17 cellular contexts compared by ENCODE assay signal in the genomic region with DNA sequence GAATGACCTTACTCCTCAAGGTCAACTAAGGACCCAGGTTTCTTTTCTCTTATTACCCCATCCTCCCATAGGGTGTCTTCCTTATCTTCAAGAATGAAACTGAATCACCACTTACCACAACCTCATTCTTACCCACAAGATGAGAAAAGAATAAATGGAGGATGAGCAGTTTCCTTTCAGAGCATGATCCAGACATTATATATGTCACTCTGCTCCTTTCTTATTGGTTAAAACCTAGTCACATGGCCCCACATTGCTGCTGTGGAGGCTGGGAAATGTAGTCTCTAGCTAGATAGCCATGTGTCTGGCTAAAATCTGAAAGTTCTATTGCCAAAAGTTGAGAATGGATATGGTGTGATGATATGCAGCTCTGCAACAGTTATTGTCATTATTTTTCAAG.
DNase-seq lines count a peak whose midpoint lies in the region; ATAC-seq, FAIRE-seq and TF ChIP-seq lines count a peak whose summit lies in the region.
"Had no signal": no experiment of that assay in that cellular context is flagged by ENCODE, and none has a peak within 500 bp of the region (broad histone marks: within the 10 kb centered on the region; RNA-seq: fewer than 3 reads in every experiment).

No MANE protein-coding gene starts in this region.

- peaks cover 0 to 9% of the 10 kb centered on the region in 2 donors for H3K36me3 Mint-ChIP-seq in activated naive CD4-positive, alpha-beta T cell treated with anti-CD3 and anti-CD28 coated beads, Interleukin-2, amount 50 U/mL, for 72 hours
- H3K36me3 Mint-ChIP-seq in activated naive CD4-positive, alpha-beta T cell treated with anti-CD3 and anti-CD28 coated beads for 36 hours (ENCODE audit: low read depth), result no peaks in the 10 kb centered on the region
- H3K36me3 Mint-ChIP-seq: CD14-positive monocyte; natural killer cell treated with Interleukin-12 subunit alpha and Interleukin-12 subunit beta and Interleukin-15 and Interleukin-18, amount 100 ng/mL, for 72 hours had no signal

- TF ChIP-seq EP300 in Ishikawa (IDR thresholded peaks at IDR 0.05; ENCODE audit: borderline replicate concordance), result no peak

- FAIRE-seq in small intestine (lab: Jason Lieb, UNC), result no peak
- FAIRE-seq: endometrium had no signal

- ATAC-seq in activated naive CD4-positive, alpha-beta T cell treated with anti-CD3 and anti-CD28 coated beads, Interleukin-2, amount 50 U/mL, for 72 hours, result peak; percentile 87 to 88
- ATAC-seq in SK-N-SH treated with all-trans-retinoic acid at 6 μM for 48 hours, result peak; percentile 74; the same call in 2 of the 3 replicates
- no peak for ATAC-seq in GM21390 (IDR thresholded peaks at IDR 0.05; ENCODE audit: unreplicated experiment)
- ATAC-seq: natural killer cell treated with Interleukin-12 subunit alpha and Interleukin-12 subunit beta and Interleukin-15 and Interleukin-18, amount 100 ng/mL, for 72 hours had no signal

- H3K27me3 ChIP-seq in small intestine (ENCODE audit: control insufficient read depth in 2 of 2, insufficient read depth in 2 of 2, low read length in 2 of 2), result peaks cover 0 to 2% of the 10 kb centered on the region in 2 donors
- H3K27me3 ChIP-seq: cardiac muscle cell, stomach had no signal

- no peak overlapping the region for H3K4me3 Mint-ChIP-seq in activated naive CD4-positive, alpha-beta T cell treated with anti-CD3 and anti-CD28 coated beads for 36 hours
- H3K4me3 Mint-ChIP-seq: CD14-positive monocyte; natural killer cell treated with Interleukin-12 subunit alpha and Interleukin-12 subunit beta and Interleukin-15 and Interleukin-18, amount 100 ng/mL, for 72 hours had no signal

- H3K36me3 ChIP-seq in small intestine (ENCODE audit: control insufficient read depth in 2 of 2, insufficient read depth in 2 of 2, low read length in 2 of 2), result no peaks in the 10 kb centered on the region
- H3K36me3 ChIP-seq: cardiac muscle cell, left ventricle myocardium inferior, stomach had no signal

- peaks cover 8 to 11% of the 10 kb centered on the region in 2 donors for H3K9me3 Mint-ChIP-seq in activated naive CD4-positive, alpha-beta T cell treated with anti-CD3 and anti-CD28 coated beads, Interleukin-2, amount 50 U/mL, for 72 hours
- H3K9me3 Mint-ChIP-seq in activated naive CD4-positive, alpha-beta T cell treated with anti-CD3 and anti-CD28 coated beads for 36 hours, result peaks cover 4% of the 10 kb centered on the region

- DNase-seq in activated naive CD4-positive, alpha-beta T cell treated with anti-CD3 and anti-CD28 coated beads, Interleukin-2, amount 50 U/mL, for 72 hours (ENCODE audit: low spot score in 2 of 2), result no peak
- no peak for DNase-seq in activated naive CD4-positive, alpha-beta T cell treated with anti-CD3 and anti-CD28 coated beads for 36 hours
- DNase-seq in small intestine (peak; percentile 0), NCI-H1694 (lab: John Stamatoyannopoulos, UW) (no peak), T1000 (lab: John Stamatoyannopoulos, UW) (no peak)
- DNase-seq: activated gamma-delta T cell treated with Interleukin-2 at 50 U/mL for 16 hours, left ventricle myocardium inferior, NCI-H510A, SHP77, stomach had no signal

- H3K27ac ChIP-seq in small intestine (ENCODE audit: low read depth in 1 of 2, low read length in 1 of 2), result no peak overlapping the region
- H3K27ac ChIP-seq: cardiac muscle cell, left ventricle myocardium inferior, stomach had no signal

- peak overlapping the region in 1 of 2 donors; percentile 63 for H3K27ac Mint-ChIP-seq in activated naive CD4-positive, alpha-beta T cell treated with anti-CD3 and anti-CD28 coated beads, Interleukin-2, amount 50 U/mL, for 72 hours
- H3K27ac Mint-ChIP-seq in activated naive CD4-positive, alpha-beta T cell treated with anti-CD3 and anti-CD28 coated beads for 36 hours, result no peak overlapping the region
- H3K27ac Mint-ChIP-seq: CD14-positive monocyte; natural killer cell treated with Interleukin-12 subunit alpha and Interleukin-12 subunit beta and Interleukin-15 and Interleukin-18, amount 100 ng/mL, for 72 hours had no signal

- intact Hi-C loops in activated naive CD4-positive, alpha-beta T cell treated with anti-CD3 and anti-CD28 coated beads for 36 hours (cut with micrococcal nuclease), result no loop called here

- no peaks in the 10 kb centered on the region for H3K27me3 Mint-ChIP-seq in activated naive CD4-positive, alpha-beta T cell treated with anti-CD3 and anti-CD28 coated beads for 36 hours (ENCODE audit: low read depth)
- H3K27me3 Mint-ChIP-seq: natural killer cell treated with Interleukin-12 subunit alpha and Interleukin-12 subunit beta and Interleukin-15 and Interleukin-18, amount 100 ng/mL, for 72 hours had no signal

- H3K4me1 ChIP-seq in small intestine (ENCODE audit: control insufficient read depth in 2 of 2, insufficient read depth in 1 of 2, low read depth in 1 of 2, low read length in 1 of 2), result no peaks in the 10 kb centered on the region
- H3K4me1 ChIP-seq: left ventricle myocardium inferior, stomach had no signal

- H3K9me3 ChIP-seq in small intestine (ENCODE audit: control insufficient read depth, low read depth), result no peaks in the 10 kb centered on the region
- H3K9me3 ChIP-seq: left ventricle myocardium inferior had no signal

- peaks cover 6% of the 10 kb centered on the region for H3K4me1 Mint-ChIP-seq in activated naive CD4-positive, alpha-beta T cell treated with anti-CD3 and anti-CD28 coated beads for 36 hours (ENCODE audit: low read depth)
- H3K4me1 Mint-ChIP-seq: CD14-positive monocyte had no signal

- CTCF ChIA-PET in activated naive CD4-positive, alpha-beta T cell treated with anti-CD3 and anti-CD28 coated beads for 36 hours (lab: Charles Lee), result interaction anchor here (0.6 to 1.3 kb wide), 2 partner anchors 9 to 13 kb away, joined by 3 to 4 read pairs; no protein-coding TSS in a partner anchor

- TF ChIP-seq RAD21 in Ishikawa (IDR thresholded peaks at IDR 0.05; ENCODE audit: low read depth), result no peak

- H3K4me3 ChIP-seq in small intestine (ENCODE audit: low read depth in 1 of 2, low read length in 2 of 2), result no peak overlapping the region
- H3K4me3 ChIP-seq: cardiac muscle cell, left ventricle myocardium inferior, stomach had no signal

TF ChIP-seq in Ishikawa, 13 proteins besides CTCF, POLR2A, EP300 and RAD21:
- no peak for TF ChIP-seq ZBTB7A (IDR thresholded peaks at IDR 0.05; ENCODE audit: low read depth)
- TF ChIP-seq, protein P1, sequence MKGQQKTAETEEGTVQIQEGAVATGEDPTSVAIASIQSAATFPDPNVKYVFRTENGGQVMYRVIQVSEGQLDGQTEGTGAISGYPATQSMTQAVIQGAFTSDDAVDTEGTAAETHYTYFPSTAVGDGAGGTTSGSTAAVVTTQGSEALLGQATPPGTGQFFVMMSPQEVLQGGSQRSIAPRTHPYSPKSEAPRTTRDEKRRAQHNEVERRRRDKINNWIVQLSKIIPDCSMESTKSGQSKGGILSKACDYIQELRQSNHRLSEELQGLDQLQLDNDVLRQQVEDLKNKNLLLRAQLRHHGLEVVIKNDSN (IDR thresholded peaks at IDR 0.05), result peak; percentile 86

TF ChIP-seq in SK-N-SH treated with all-trans-retinoic acid at 6 μM for 48 hours, 23 proteins besides CTCF, POLR2A, EP300 and RAD21 (continues in another document):
- TF ChIP-seq BACH2 (CRISPR knock-in tag; IDR thresholded peaks at IDR 0.05; ENCODE audit: borderline replicate concordance) (no peak), ZNF565 (CRISPR knock-in tag; conservative IDR thresholded peaks at IDR 0.05; ENCODE audit: low read depth) (no peak), SNAI2 (CRISPR knock-in tag; IDR thresholded peaks at IDR 0.05) (no peak), ARNTL (CRISPR knock-in tag; IDR thresholded peaks at IDR 0.05; ENCODE audit: borderline replicate concordance, low read depth) (no peak), PPARA (CRISPR knock-in tag; IDR thresholded peaks at IDR 0.05; ENCODE audit: borderline replicate concordance) (no peak), ISL1 (CRISPR knock-in tag; IDR thresholded peaks at IDR 0.05) (no peak), ESRRG (CRISPR knock-in tag; IDR thresholded peaks at IDR 0.05) (no peak), TOX (CRISPR knock-in tag; IDR thresholded peaks at IDR 0.05; ENCODE audit: borderline replicate concordance) (no peak)
- TF ChIP-seq, protein P2, sequence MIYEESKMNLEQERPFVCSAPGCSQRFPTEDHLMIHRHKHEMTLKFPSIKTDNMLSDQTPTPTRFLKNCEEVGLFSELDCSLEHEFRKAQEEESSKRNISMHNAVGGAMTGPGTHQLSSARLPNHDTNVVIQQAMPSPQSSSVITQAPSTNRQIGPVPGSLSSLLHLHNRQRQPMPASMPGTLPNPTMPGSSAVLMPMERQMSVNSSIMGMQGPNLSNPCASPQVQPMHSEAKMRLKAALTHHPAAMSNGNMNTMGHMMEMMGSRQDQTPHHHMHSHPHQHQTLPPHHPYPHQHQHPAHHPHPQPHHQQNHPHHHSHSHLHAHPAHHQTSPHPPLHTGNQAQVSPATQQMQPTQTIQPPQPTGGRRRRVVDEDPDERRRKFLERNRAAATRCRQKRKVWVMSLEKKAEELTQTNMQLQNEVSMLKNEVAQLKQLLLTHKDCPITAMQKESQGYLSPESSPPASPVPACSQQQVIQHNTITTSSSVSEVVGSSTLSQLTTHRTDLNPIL (CRISPR knock-in tag; IDR thresholded peaks at IDR 0.05; ENCODE audit: low read depth), result no peak
- TF ChIP-seq, protein P3, sequence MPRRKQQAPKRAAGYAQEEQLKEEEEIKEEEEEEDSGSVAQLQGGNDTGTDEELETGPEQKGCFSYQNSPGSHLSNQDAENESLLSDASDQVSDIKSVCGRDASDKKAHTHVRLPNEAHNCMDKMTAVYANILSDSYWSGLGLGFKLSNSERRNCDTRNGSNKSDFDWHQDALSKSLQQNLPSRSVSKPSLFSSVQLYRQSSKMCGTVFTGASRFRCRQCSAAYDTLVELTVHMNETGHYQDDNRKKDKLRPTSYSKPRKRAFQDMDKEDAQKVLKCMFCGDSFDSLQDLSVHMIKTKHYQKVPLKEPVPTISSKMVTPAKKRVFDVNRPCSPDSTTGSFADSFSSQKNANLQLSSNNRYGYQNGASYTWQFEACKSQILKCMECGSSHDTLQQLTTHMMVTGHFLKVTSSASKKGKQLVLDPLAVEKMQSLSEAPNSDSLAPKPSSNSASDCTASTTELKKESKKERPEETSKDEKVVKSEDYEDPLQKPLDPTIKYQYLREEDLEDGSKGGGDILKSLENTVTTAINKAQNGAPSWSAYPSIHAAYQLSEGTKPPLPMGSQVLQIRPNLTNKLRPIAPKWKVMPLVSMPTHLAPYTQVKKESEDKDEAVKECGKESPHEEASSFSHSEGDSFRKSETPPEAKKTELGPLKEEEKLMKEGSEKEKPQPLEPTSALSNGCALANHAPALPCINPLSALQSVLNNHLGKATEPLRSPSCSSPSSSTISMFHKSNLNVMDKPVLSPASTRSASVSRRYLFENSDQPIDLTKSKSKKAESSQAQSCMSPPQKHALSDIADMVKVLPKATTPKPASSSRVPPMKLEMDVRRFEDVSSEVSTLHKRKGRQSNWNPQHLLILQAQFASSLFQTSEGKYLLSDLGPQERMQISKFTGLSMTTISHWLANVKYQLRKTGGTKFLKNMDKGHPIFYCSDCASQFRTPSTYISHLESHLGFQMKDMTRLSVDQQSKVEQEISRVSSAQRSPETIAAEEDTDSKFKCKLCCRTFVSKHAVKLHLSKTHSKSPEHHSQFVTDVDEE (CRISPR knock-in tag; IDR thresholded peaks at IDR 0.05), result no peak
